ENCODE assay signal across 11 cellular contexts in the genomic region with DNA sequence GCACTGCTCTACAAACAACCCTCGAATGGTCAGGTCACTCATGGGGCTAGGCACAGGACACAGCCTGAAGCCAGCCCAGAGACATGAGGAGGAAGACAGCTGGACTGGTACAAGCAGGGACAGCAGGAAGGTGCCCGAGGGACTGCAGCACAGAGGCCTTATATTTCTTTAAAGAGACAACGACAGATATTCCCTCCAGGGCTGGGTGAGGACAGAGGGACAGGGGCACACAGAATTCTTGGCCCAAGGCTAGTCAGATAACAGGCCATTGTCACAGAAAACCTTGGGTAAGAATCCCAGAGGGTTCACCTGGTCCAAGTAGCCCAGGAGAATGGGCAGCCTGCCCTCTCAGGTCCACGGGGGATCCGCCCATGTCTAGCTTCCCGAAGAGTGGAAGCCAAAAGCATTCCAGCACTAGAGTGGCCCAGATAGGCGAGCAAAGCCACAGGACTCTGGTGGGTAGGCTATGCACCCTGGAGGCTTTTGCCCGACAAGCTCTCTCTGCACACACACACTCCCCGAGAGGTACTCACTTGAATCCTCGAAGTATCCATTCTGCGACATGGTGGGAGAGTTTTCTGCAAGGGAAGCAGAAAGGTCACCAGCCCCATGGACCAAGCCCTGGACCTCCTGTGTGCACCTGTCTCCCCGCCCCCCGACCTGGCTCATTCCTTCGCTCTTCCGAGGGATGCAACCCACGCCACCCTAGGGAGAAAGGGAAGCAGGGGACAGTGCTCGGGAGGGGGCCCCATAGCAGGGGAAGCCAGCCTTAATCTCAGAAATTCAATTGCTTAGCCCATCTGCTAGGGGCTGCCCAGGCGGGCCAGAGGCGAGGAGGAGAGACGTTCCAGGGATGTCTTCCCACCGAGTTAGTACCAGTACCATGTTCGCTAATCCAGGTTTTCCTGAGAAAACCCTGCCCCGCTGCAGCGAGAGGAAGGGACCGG. TPM values are rescaled to one million over a fixed set of nuclear protein-coding genes. Genes with fewer than 3 reads are reported as not detected.
DNase-seq lines count a peak whose midpoint lies in the region; ATAC-seq, FAIRE-seq and TF ChIP-seq lines count a peak whose summit lies in the region.
"Had no signal": no experiment of that assay in that cellular context is flagged by ENCODE, and none has a peak within 500 bp of the region (broad histone marks: within the 10 kb centered on the region; RNA-seq: fewer than 3 reads in every experiment).

No MANE protein-coding gene starts in this region.

- POLR2A ChIA-PET in CD4-positive, alpha-beta memory T cell (lab: Charles Lee; ENCODE audit: partially characterized antibody), result no interaction called here
- POLR2A ChIA-PET in naive thymus-derived CD4-positive, alpha-beta T cell (lab: Charles Lee), result interaction anchor here (0.7 kb wide), 1 partner anchor 72 kb away, joined by 4 read pairs; no protein-coding TSS in a partner anchor

- peaks cover 2 to 23% (median 9%) of the 10 kb centered on the region in 4 donors for H3K4me1 Mint-ChIP-seq in CD4-positive, alpha-beta memory T cell
- peaks cover 6 to 16% (median 7%) of the 10 kb centered on the region in 7 donors for H3K4me1 Mint-ChIP-seq in naive thymus-derived CD4-positive, alpha-beta T cell

- H3K9ac ChIP-seq in HUES48 (ENCODE audit: low read depth, low read length), result no peak overlapping the region
- no peak overlapping the region for H3K9ac ChIP-seq in mammary epithelial cell (ENCODE audit: insufficient read depth, low read length)

- in situ Hi-C loops in mammary epithelial cell (cut with MboI; ENCODE audit: low sequenced_read_pairs in 2 of 2), result no loop called here

- 92% methylated on average over 13 of the region's 25 CpGs for WGBS in mammary epithelial cell (ENCODE audit: low coverage, missing lambda C conversion rate)

- H3K4me2 ChIP-seq in mammary epithelial cell (ENCODE audit: insufficient read depth, low read depth, low read length), result peak overlapping the region; percentile 99

- H2AFZ ChIP-seq in mammary epithelial cell (ENCODE audit: low read depth, low read length), result no peak overlapping the region

- no peak for ATAC-seq in naive thymus-derived CD4-positive, alpha-beta T cell
- ATAC-seq in esophagus mucosa (no peak), GM18861 (IDR thresholded peaks at IDR 0.05; ENCODE audit: unreplicated experiment) (no peak), lower lobe of right lung (no peak)

- DNase-seq in CD4-positive, alpha-beta memory T cell, result no peak
- DNase-seq in mammary epithelial cell (no peak), GM19239 (ENCODE audit: insufficient read length, low spot score) (no peak), lower lobe of right lung (no peak)
- no peak for DNase-seq in naive thymus-derived CD4-positive, alpha-beta T cell
- DNase-seq: activated CD4-positive, alpha-beta T cell treated with anti-CD3 and anti-CD28 coated beads for 48 hours; cerebellar nuclear complex; NCI-H1930 had no signal

- H3K4me3 Mint-ChIP-seq in CD4-positive, alpha-beta memory T cell, result peak overlapping the region; percentile 44 to 85 (median 61)
- peak overlapping the region; percentile 52 to 97 (median 76) for H3K4me3 Mint-ChIP-seq in naive thymus-derived CD4-positive, alpha-beta T cell

- BruUV-seq in mammary epithelial cell (replicated peaks; lab: Mats Ljungman, UMichigan), result no TSS peak

- H3K27me3 Mint-ChIP-seq in CD4-positive, alpha-beta memory T cell, result peaks cover 14 to 28% of the 10 kb centered on the region in 2 donors
- peaks cover 37 to 58% (median 44%) of the 10 kb centered on the region in 5 donors for H3K27me3 Mint-ChIP-seq in naive thymus-derived CD4-positive, alpha-beta T cell

- H3K27ac ChIP-seq in CD4-positive, alpha-beta memory T cell (ENCODE audit: low read depth, low read length), result no peak overlapping the region
- H3K27ac ChIP-seq in HUES48 (ENCODE audit: low read depth, low read length) (no peak overlapping the region), mammary epithelial cell (ENCODE audit: insufficient read depth, low read depth, low read length) (no peak overlapping the region), lower lobe of right lung (no peak overlapping the region)
- no peak overlapping the region for H3K27ac ChIP-seq in naive thymus-derived CD4-positive, alpha-beta T cell (ENCODE audit: low read depth, low read length)

- dilution Hi-C loops in mammary epithelial cell (cut with HindIII; ENCODE audit: low sequenced_read_pairs), result no loop called here

- intact Hi-C loops in CD4-positive, alpha-beta memory T cell (cut with micrococcal nuclease), result no loop called here
- intact Hi-C loops in mammary epithelial cell (cut with micrococcal nuclease) (no loop called here), lower lobe of right lung (cut with DNase I) (no loop called here)
- intact Hi-C loops in naive thymus-derived CD4-positive, alpha-beta T cell (cut with micrococcal nuclease), result no loop called here

- H4K20me1 ChIP-seq in mammary epithelial cell (ENCODE audit: insufficient read depth, low read length), result no peaks in the 10 kb centered on the region

- no peaks in the 10 kb centered on the region for H3K36me3 ChIP-seq in CD4-positive, alpha-beta memory T cell (ENCODE audit: insufficient read depth, low read length)
- H3K36me3 ChIP-seq in HUES48 (ENCODE audit: control insufficient read depth, insufficient read depth, low read length) (peaks cover 4% of the 10 kb centered on the region; the same call in 1 of the 2 replicates), mammary epithelial cell (ENCODE audit: insufficient read depth, low read length) (no peaks in the 10 kb centered on the region), lower lobe of right lung (no peaks in the 10 kb centered on the region)
- H3K36me3 ChIP-seq in naive thymus-derived CD4-positive, alpha-beta T cell (ENCODE audit: control insufficient read depth in 2 of 3, insufficient read depth in 3 of 3, low read length in 3 of 3), result no peaks in the 10 kb centered on the region

- H3K9me3 Mint-ChIP-seq in CD4-positive, alpha-beta memory T cell, result no peaks in the 10 kb centered on the region
- peaks cover 0 to 1% (median 0%) of the 10 kb centered on the region in 11 donors for H3K9me3 Mint-ChIP-seq in naive thymus-derived CD4-positive, alpha-beta T cell

- FAIRE-seq in GM19239 (lab: Jason Lieb, UNC), result no peak

- CTCF ChIA-PET in CD4-positive, alpha-beta memory T cell (lab: Charles Lee; ENCODE audit: partially characterized antibody), result no interaction called here
- CTCF ChIA-PET in mammary epithelial cell (lab: Charles Lee; ENCODE audit: low non-redundant PET), result no interaction called here
- CTCF ChIA-PET in naive thymus-derived CD4-positive, alpha-beta T cell (lab: Charles Lee), result no interaction called here

- H3K79me2 ChIP-seq in mammary epithelial cell (ENCODE audit: insufficient read depth, low read length), result peaks cover 24% of the 10 kb centered on the region

- TF ChIP-seq CTCF in mammary epithelial cell (conservative IDR thresholded peaks at IDR 0.05 in 1 of 2, IDR thresholded peaks at IDR 0.05 in 1 of 2; ENCODE audit: extremely low read depth in 1 of 2, insufficient read depth in 1 of 2, low read depth in 1 of 2, low read length in 2 of 2) (no peak), lower lobe of right lung (IDR thresholded peaks at IDR 0.05) (no peak)

- peaks cover 14% of the 10 kb centered on the region for H3K4me1 ChIP-seq in CD4-positive, alpha-beta memory T cell (ENCODE audit: insufficient read depth, low read length)
- H3K4me1 ChIP-seq in HUES48 (ENCODE audit: control insufficient read depth, insufficient read depth, low read length) (peaks cover 6% of the 10 kb centered on the region; the same call in 1 of the 2 replicates), mammary epithelial cell (ENCODE audit: insufficient read depth, low read length) (peaks cover 31% of the 10 kb centered on the region), lower lobe of right lung (peaks cover 15% of the 10 kb centered on the region)
- peaks cover 0 to 16% of the 10 kb centered on the region in 2 donors for H3K4me1 ChIP-seq in naive thymus-derived CD4-positive, alpha-beta T cell (ENCODE audit: control insufficient read depth in 2 of 2, insufficient read depth in 2 of 2, low read length in 2 of 2)

- peaks cover 0 to 2% of the 10 kb centered on the region in 2 donors for H3K36me3 Mint-ChIP-seq in CD4-positive, alpha-beta memory T cell
- H3K36me3 Mint-ChIP-seq in naive thymus-derived CD4-positive, alpha-beta T cell, result no peaks in the 10 kb centered on the region

- H3K27ac Mint-ChIP-seq in CD4-positive, alpha-beta memory T cell, result no peak overlapping the region
- H3K27ac Mint-ChIP-seq in naive thymus-derived CD4-positive, alpha-beta T cell, result peak overlapping the region in 2 of 9 donors; percentile 14 to 51

- peak overlapping the region in 1 of 2 donors; percentile 59 for H3K4me3 ChIP-seq in CD4-positive, alpha-beta memory T cell (ENCODE audit: low read length in 2 of 2)
- peak overlapping the region; percentile 83 for H3K4me3 ChIP-seq in HUES48 (ENCODE audit: low read depth, low read length)
- peak overlapping the region in 1 of 3 experiments; percentile 98 for H3K4me3 ChIP-seq in mammary epithelial cell (replicated peaks in 1 of 3; ENCODE audit: insufficient read depth in 1 of 3, low read depth in 2 of 3, low read length in 3 of 3)
- no peak overlapping the region for H3K4me3 ChIP-seq in naive thymus-derived CD4-positive, alpha-beta T cell (ENCODE audit: low read length)
- no peak overlapping the region for H3K4me3 ChIP-seq in lower lobe of right lung

- no peaks in the 10 kb centered on the region for H3K9me3 ChIP-seq in CD4-positive, alpha-beta memory T cell (ENCODE audit: control insufficient read depth in 1 of 2, low read length in 2 of 2)
- no peaks in the 10 kb centered on the region for H3K9me3 ChIP-seq in HUES48 (ENCODE audit: control insufficient read depth, insufficient read depth, low read length)
- no peaks in the 10 kb centered on the region for H3K9me3 ChIP-seq in mammary epithelial cell (replicated peaks; ENCODE audit: insufficient read depth, low read length)
- no peaks in the 10 kb centered on the region for H3K9me3 ChIP-seq in naive thymus-derived CD4-positive, alpha-beta T cell (ENCODE audit: control insufficient read depth in 2 of 3, low read length in 3 of 3)
- no peaks in the 10 kb centered on the region for H3K9me3 ChIP-seq in lower lobe of right lung

- peaks cover 34% of the 10 kb centered on the region for H3K27me3 ChIP-seq in CD4-positive, alpha-beta memory T cell (ENCODE audit: insufficient read depth, low read length)
- H3K27me3 ChIP-seq in HUES48 (ENCODE audit: control insufficient read depth, insufficient read depth, low read length) (peaks cover 44% of the 10 kb centered on the region), mammary epithelial cell (ENCODE audit: insufficient read depth, low read length) (no peaks in the 10 kb centered on the region), lower lobe of right lung (ENCODE audit: low read depth) (peaks cover 47% of the 10 kb centered on the region)
- peaks cover 0 to 27% of the 10 kb centered on the region in 2 donors for H3K27me3 ChIP-seq in naive thymus-derived CD4-positive, alpha-beta T cell (ENCODE audit: control insufficient read depth in 2 of 2, insufficient read depth in 2 of 2, low read length in 2 of 2)

RNA-seq across cellular contexts. Expression of a gene that starts 1.7 kb away (rescaled TPM):
- total RNA-seq in CD4-positive, alpha-beta memory T cell, result under 1 TPM; 0.35 to 0.83 TPM
- under 1 TPM in 1 of 2 donors, not detected in 1; 0.37 TPM for polyA plus RNA-seq in CD4-positive, alpha-beta memory T cell
- total RNA-seq in mammary epithelial cell, result 10 to 100 TPM in 1 of 2 donors, 1 to 10 TPM in 1; 6.7 to 20.1 TPM
- 6.9 TPM for polyA plus RNA-seq in mammary epithelial cell
- 30.6 TPM for polyA minus RNA-seq in mammary epithelial cell
- total RNA-seq in naive thymus-derived CD4-positive, alpha-beta T cell, result 1 to 10 TPM in 2 of 5 experiments, under 1 TPM in 2, not detected in 1; 0.19 to 1.5 (median 0.93) TPM
- polyA plus RNA-seq in naive thymus-derived CD4-positive, alpha-beta T cell, result not detected
- 20.0 TPM for total RNA-seq in esophagus mucosa
- total RNA-seq in lower lobe of right lung, result 5.0 TPM

RNA-seq across cellular contexts. Expression of a gene that starts 28.0 kb away (rescaled TPM):
- total RNA-seq in CD4-positive, alpha-beta memory T cell, result 10 to 100 TPM; 46.7 to 46.8 TPM
- polyA plus RNA-seq in CD4-positive, alpha-beta memory T cell, result 10 to 100 TPM; 48.1 to 75.9 TPM
- total RNA-seq in mammary epithelial cell (10 to 100 TPM; 29.2 to 68.7 TPM), esophagus mucosa (60.6 TPM), lower lobe of right lung (40.9 TPM)
- polyA plus RNA-seq in mammary epithelial cell, result 37.5 TPM
- polyA minus RNA-seq in mammary epithelial cell, result 19.0 TPM
- 10 to 100 TPM; 37.7 to 71.2 (median 43.5) TPM for total RNA-seq in naive thymus-derived CD4-positive, alpha-beta T cell
- polyA plus RNA-seq in naive thymus-derived CD4-positive, alpha-beta T cell, result 10 to 100 TPM; 50.1 to 62.3 TPM

RNA-seq across cellular contexts. Expression of a gene that starts 32.8 kb away (rescaled TPM):
- 10 to 100 TPM; 55.6 to 61.0 TPM for total RNA-seq in CD4-positive, alpha-beta memory T cell
- polyA plus RNA-seq in CD4-positive, alpha-beta memory T cell, result 10 to 100 TPM; 35.2 to 53.6 TPM
- 10 to 100 TPM; 25.2 to 59.1 TPM for total RNA-seq in mammary epithelial cell
- 35.7 TPM for polyA plus RNA-seq in mammary epithelial cell
- 39.0 TPM for polyA minus RNA-seq in mammary epithelial cell
- total RNA-seq in naive thymus-derived CD4-positive, alpha-beta T cell, result 10 to 100 TPM; 39.4 to 60.3 (median 46.6) TPM
- polyA plus RNA-seq in naive thymus-derived CD4-positive, alpha-beta T cell, result 10 to 100 TPM; 40.6 to 58.0 TPM
- 47.8 TPM for total RNA-seq in esophagus mucosa
- total RNA-seq in lower lobe of right lung, result 89.8 TPM
